In the genomic region with DNA sequence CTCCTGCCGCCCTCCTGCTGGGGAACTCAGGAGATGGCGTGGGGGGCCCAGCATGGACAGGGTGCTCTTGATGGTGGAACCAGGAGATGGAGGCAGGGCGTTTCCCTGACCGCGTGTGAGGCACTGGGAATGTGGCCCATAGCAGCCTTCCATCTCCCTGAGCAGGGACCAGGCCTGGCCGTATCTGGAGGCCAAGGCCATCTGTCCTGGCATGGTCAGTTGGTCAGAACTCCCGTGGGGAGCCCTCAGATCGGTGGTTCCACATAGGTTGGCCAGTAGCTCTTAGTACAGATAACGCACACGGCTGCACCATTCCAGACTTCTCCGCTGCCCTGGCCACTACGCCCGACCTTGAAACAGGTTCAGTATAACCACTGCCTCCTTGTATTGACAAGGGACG, we compare ENCODE assay signal across 35 cellular contexts.
"Had no signal": no experiment of that assay in that cellular context is flagged by ENCODE, and none has a peak within 500 bp of the region (broad histone marks: within the 10 kb centered on the region; RNA-seq: fewer than 3 reads in every experiment).

No MANE protein-coding gene starts in this region.

- H3K36me3 ChIP-seq: adrenal gland, brain microvascular endothelial cell, breast epithelium had no signal

- H3K9me3 ChIP-seq: adrenal gland, body of pancreas, breast epithelium had no signal

- H3K27ac ChIP-seq: adrenal gland, body of pancreas, brain microvascular endothelial cell, breast epithelium, VCaP had no signal

- H3K27me3 ChIP-seq: adrenal gland, body of pancreas, brain microvascular endothelial cell had no signal

- H3K4me1 ChIP-seq: adrenal gland, body of pancreas, breast epithelium had no signal

- DNase-seq: activated B cell treated with CpG ODN at 0.5 μM for 24 hours; activated CD4-positive, alpha-beta memory T cell treated with anti-CD3 and anti-CD28 coated beads for 36 hours; activated CD4-positive, alpha-beta T cell treated with anti-CD3 and anti-CD28 coated beads for 4 hours; activated CD4-positive, alpha-beta T cell treated with anti-CD3 and anti-CD28 coated beads, Interleukin-2, amount 10 ng/mL, durations not matched to agents 24 days and 14 days; activated CD4-positive, alpha-beta T cell treated with anti-CD3 and anti-CD28 coated beads, Interleukin-2, amount 50 U/mL, for 1 hour; activated CD4-positive, alpha-beta T cell treated with anti-CD3 and anti-CD28 coated beads, Interleukin-2, amount 50 U/mL, for 4 hours; activated CD4-positive, CD25-positive, alpha-beta regulatory T cell treated with anti-CD3 and anti-CD28 coated beads, Interleukin-2, amount 50 U/mL, for 72 hours; activated CD8-positive, alpha-beta memory T cell treated with anti-CD3 and anti-CD28 coated beads, Interleukin-2, amount 50 U/mL, for 4 hours; activated CD8-positive, alpha-beta T cell treated with anti-CD3 and anti-CD28 coated beads for 36 hours; activated effector memory CD4-positive, alpha-beta T cell treated with anti-CD3 and anti-CD28 coated beads, Interleukin-2, amount 50 U/mL, for 16 hours; activated gamma-delta T cell treated with Interleukin-2 at 50 U/mL for 16 hours; activated naive CD4-positive, alpha-beta T cell; activated naive CD4-positive, alpha-beta T cell treated with anti-CD3 and anti-CD28 coated beads for 36 hours; activated naive CD4-positive, alpha-beta T cell treated with anti-CD3 and anti-CD28 coated beads, Interleukin-2, amount 50 U/mL, for 16 hours; activated naive CD8-positive, alpha-beta T cell treated with anti-CD3 and anti-CD28 coated beads for 36 hours; activated T-cell treated with anti-CD3 and anti-CD28 coated beads for 4 hours; activated T-cell treated with anti-CD3 and anti-CD28 coated beads, Interleukin-2, amount 50 U/mL, for 1 hour; activated T-cell treated with anti-CD3 and anti-CD28 coated beads, Interleukin-2, amount 50 U/mL, for 4 hours; activated T-cell treated with anti-CD3 and anti-CD28 coated beads, Interleukin-2, amount 50 U/mL, for 72 hours; adrenal gland; amniotic stem cell; aorta; body of pancreas; brain microvascular endothelial cell; central memory CD4-positive, alpha-beta T cell; cerebellar nuclear complex; T-helper 1 cell; T-helper 2 cell; T-helper 9 cell had no signal

- ATAC-seq: activated CD8-positive, alpha-beta T cell treated with anti-CD3 and anti-CD28 coated beads for 36 hours; activated naive CD4-positive, alpha-beta T cell treated with anti-CD3 and anti-CD28 coated beads, Interleukin-2, amount 50 U/mL, for 72 hours; activated T-cell treated with anti-CD3 and anti-CD28 coated beads, Interleukin-2, amount 50 U/mL, for 4 hours; activated T-cell treated with anti-CD3 and anti-CD28 coated beads, Interleukin-2, amount 50 U/mL, for 72 hours; activated T-helper 17 cell treated with anti-CD3 and anti-CD28 coated beads, Interleukin-2, amount 50 U/mL, for 72 hours; body of pancreas had no signal

- H3K4me3 ChIP-seq: adrenal gland, body of pancreas, breast epithelium had no signal

- FAIRE-seq: astrocyte, TTC549 had no signal
